Comparison of ENCODE assay signal across 28 cellular contexts in genomic region chr10:79910836-79911235, GRCh38. TPM values are rescaled to one million over a fixed set of nuclear protein-coding genes. Genes with fewer than 3 reads are reported as not detected.
"Had no signal": no experiment of that assay in that cellular context is flagged by ENCODE, and none has a peak within 500 bp of the region (broad histone marks: within the 10 kb centered on the region; RNA-seq: fewer than 3 reads in every experiment).

No MANE protein-coding gene starts in this region.

- H3K27me3 ChIP-seq: dorsolateral prefrontal cortex, gastrocnemius medialis, sigmoid colon had no signal

- H3K4me2 ChIP-seq: smooth muscle cell had no signal

- FAIRE-seq: colon, TTC549 had no signal

- H3K79me2 ChIP-seq: parathyroid adenoma had no signal

- H3K9me3 ChIP-seq: esophagus squamous epithelium, gastrocnemius medialis, neutrophil, sigmoid colon had no signal

- ATAC-seq: activated CD8-positive, alpha-beta memory T cell treated with anti-CD3 and anti-CD28 coated beads, Interleukin-2, amount 10 ng/mL, durations not matched to agents 7 days and 5 days; activated CD8-positive, alpha-beta T cell treated with anti-CD3 and anti-CD28 coated beads for 36 hours; activated naive CD4-positive, alpha-beta T cell treated with anti-CD3 and anti-CD28 coated beads, Interleukin-2, amount 50 U/mL, for 72 hours; effector memory CD8-positive, alpha-beta T cell; gastrocnemius medialis; SK-N-SH treated with all-trans-retinoic acid at 6 μM for 48 hours; stimulated activated naive B cell treated with anti-CD40 and anti-IgM and Interleukin-4, amounts not matched to agents 10 μg/mL and 1 μg/mL and 100 μg/mL, for 72 hours; T-cell had no signal

- H3K4me3 ChIP-seq: dorsolateral prefrontal cortex, esophagus squamous epithelium, gastrocnemius medialis, sigmoid colon, smooth muscle cell had no signal

- H3K9ac ChIP-seq: parathyroid adenoma had no signal

- H2AFZ ChIP-seq: parathyroid adenoma had no signal

- H3K27ac ChIP-seq: dorsolateral prefrontal cortex, esophagus squamous epithelium, gastrocnemius medialis, neutrophil, parathyroid adenoma, sigmoid colon, WERI-Rb-1 had no signal

- H3K36me3 ChIP-seq: esophagus squamous epithelium, gastrocnemius medialis, neutrophil, sigmoid colon, WERI-Rb-1 had no signal

- DNase-seq: activated CD4-positive, alpha-beta T cell treated with anti-CD3 and anti-CD28 coated beads, Interleukin-2, amount 10 ng/mL, durations not matched to agents 7 days and 5 days; activated CD4-positive, CD25-positive, alpha-beta regulatory T cell treated with anti-CD3 and anti-CD28 coated beads, Interleukin-2, amount 50 U/mL, for 72 hours; activated CD8-positive, alpha-beta memory T cell treated with anti-CD3 and anti-CD28 coated beads, Interleukin-2, amount 10 ng/mL, durations not matched to agents 7 days and 5 days; activated CD8-positive, alpha-beta T cell treated with anti-CD3 and anti-CD28 coated beads for 36 hours; activated gamma-delta T cell treated with Interleukin-2 at 50 U/mL for 16 hours; activated T-cell treated with anti-CD3 and anti-CD28 coated beads for 4 hours; aorta; central memory CD4-positive, alpha-beta T cell; dorsolateral prefrontal cortex; effector memory CD8-positive, alpha-beta T cell; esophagus squamous epithelium; gastrocnemius medialis; sigmoid colon; stimulated activated CD4-positive, alpha-beta T cell treated with anti-CD3 and anti-CD28 coated beads, Interleukin-15, amount 100 ng/mL, for 24 hours; stimulated activated naive B cell treated with anti-CD40 and anti-IgM and Interleukin-4, amounts not matched to agents 10 μg/mL and 1 μg/mL and 100 μg/mL, for 72 hours; T-cell; WERI-Rb-1 had no signal

- H3K4me1 ChIP-seq: esophagus squamous epithelium, parathyroid adenoma, sigmoid colon had no signal

RNA-seq across cellular contexts. Expression of gene SFTPD, which starts 38.1 kb away (rescaled TPM):
- total RNA-seq: activated CD4-positive, alpha-beta T cell treated with anti-CD3 and anti-CD28 coated beads, Interleukin-2, amount 10 ng/mL, durations not matched to agents 7 days and 5 days; activated CD8-positive, alpha-beta memory T cell treated with anti-CD3 and anti-CD28 coated beads, Interleukin-2, amount 10 ng/mL, durations not matched to agents 7 days and 5 days; activated CD8-positive, alpha-beta T cell treated with anti-CD3 and anti-CD28 coated beads for 36 hours; activated T-helper 1 cell treated with anti-CD3 and anti-CD28 coated beads, Interleukin-12 subunit alpha, Interleukin-12 subunit beta, Interleukin-2, Interleukin-4 antibody, amounts not matched to agents 30 ng/mL and 10 ng/mL and 1 ng/mL, durations not matched to agents 14 hours and 24 hours and 36 hours; mononuclear cell; myocyte; pulmonary artery endothelial cell had no signal
